In genomic region chr20:63227260-63227659, GRCh38 we compare ENCODE assay signal across 31 cellular contexts. TPM values are rescaled to one million over a fixed set of nuclear protein-coding genes. Genes with fewer than 3 reads are reported as not detected.
"Had no signal": no experiment of that assay in that cellular context is flagged by ENCODE, and none has a peak within 500 bp of the region (broad histone marks: within the 10 kb centered on the region; RNA-seq: fewer than 3 reads in every experiment).

No MANE protein-coding gene starts in this region.

- H3K4me3 ChIP-seq: coronary artery, dorsolateral prefrontal cortex, esophagus squamous epithelium, gastrocnemius medialis, heart right ventricle, left lung, lower lobe of right lung had no signal

- H3K36me3 Mint-ChIP-seq: naive thymus-derived CD4-positive, alpha-beta T cell had no signal

- H3K27ac ChIP-seq: coronary artery, dorsolateral prefrontal cortex, epithelial cell of prostate, esophagus squamous epithelium, gastrocnemius medialis, heart right ventricle, left lung, lower lobe of right lung had no signal

- H3K36me3 ChIP-seq: esophagus squamous epithelium, gastrocnemius medialis, heart right ventricle, left lung, lower lobe of right lung had no signal

- H3K4me3 Mint-ChIP-seq: endodermal cell; naive thymus-derived CD4-positive, alpha-beta T cell had no signal

- DNase-seq: dermis blood vessel endothelial cell; dorsolateral prefrontal cortex; effector CD4-positive, alpha-beta T cell; effector memory CD4-positive, alpha-beta T cell; endodermal cell; erythroblast; esophagus squamous epithelium; foreskin fibroblast; foreskin melanocyte; gastrocnemius medialis; glutamatergic neuron; head of caudate nucleus; heart right ventricle; hippocampal formation; left cardiac atrium; left ventricle myocardium superior; lower lobe of right lung; mesendoderm; midbrain; naive thymus-derived CD4-positive, alpha-beta T cell had no signal

- H3K9me3 Mint-ChIP-seq: endodermal cell; naive thymus-derived CD4-positive, alpha-beta T cell had no signal

- H3K27ac Mint-ChIP-seq: endodermal cell had no signal

- H3K4me1 ChIP-seq: gastrocnemius medialis, lower lobe of right lung had no signal

- FAIRE-seq: colon, endometrium, islet of Langerhans, keratinocyte had no signal

- H3K9me3 ChIP-seq: esophagus squamous epithelium, gastrocnemius medialis, heart right ventricle, left lung, lower lobe of right lung had no signal

- ATAC-seq: esophagus mucosa; gastrocnemius medialis; heart right ventricle; left cardiac atrium; left lung; left ventricle myocardium superior; lower lobe of right lung; naive thymus-derived CD4-positive, alpha-beta T cell had no signal

RNA-seq across cellular contexts. Expression of gene BIRC7, which starts 8.4 kb away (rescaled TPM):
- total RNA-seq: dermis blood vessel endothelial cell; endodermal cell; esophagus mucosa; gastrocnemius medialis; left ventricle myocardium superior; lung microvascular endothelial cell; naive thymus-derived CD4-positive, alpha-beta T cell had no signal
- polyA plus RNA-seq: heart right ventricle; keratinocyte; naive thymus-derived CD4-positive, alpha-beta T cell had no signal

RNA-seq across cellular contexts. Expression of gene NKAIN4, which starts 27.0 kb away (rescaled TPM):
- total RNA-seq: dermis blood vessel endothelial cell; esophagus mucosa; esophagus squamous epithelium; gastrocnemius medialis; heart right ventricle; left cardiac atrium; left ventricle myocardium superior; lower lobe of right lung; lung microvascular endothelial cell; mononuclear cell; mucosa of gallbladder; naive thymus-derived CD4-positive, alpha-beta T cell had no signal
- polyA plus RNA-seq: keratinocyte; naive thymus-derived CD4-positive, alpha-beta T cell had no signal
